7 cellular contexts compared by ENCODE assay signal in genomic region chr1:43650306-43650941, GRCh38. TPM values are rescaled to one million over a fixed set of nuclear protein-coding genes. Genes with fewer than 3 reads are reported as not detected.
DNase-seq lines count a peak whose midpoint lies in the region; ATAC-seq, FAIRE-seq and TF ChIP-seq lines count a peak whose summit lies in the region.

No MANE protein-coding gene starts in this region.

- TF ChIP-seq POLR2A in K562 (conservative IDR thresholded peaks at IDR 0.05) = peak; percentile 98
- TF ChIP-seq POLR2A in sigmoid colon (IDR thresholded peaks at IDR 0.05) = peak; percentile 92 to 98

- TF ChIP-seq CTCF in K562 (IDR thresholded peaks at IDR 0.05 in 2 of 3, conservative IDR thresholded peaks at IDR 0.05 in 1 of 3; ENCODE audit: insufficient read depth in 2 of 3, low read depth in 1 of 3, low read length in 3 of 3) = no peak
- TF ChIP-seq CTCF in sigmoid colon (IDR thresholded peaks at IDR 0.05) = no peak

- H2AFZ ChIP-seq in K562 (ENCODE audit: low read depth, low read length) = peak overlapping the region; percentile 100

- FAIRE-seq in K562 (lab: Jason Lieb, UNC) = no peak

- H3K9ac ChIP-seq in K562 (ENCODE audit: insufficient read depth in 1 of 2, low read depth in 2 of 2, low read length in 2 of 2) = peak overlapping the region; percentile 79 to 97

- H3K9me1 ChIP-seq in K562 (ENCODE audit: control insufficient read depth, insufficient read depth, low read length) = no peaks in the 10 kb centered on the region

- TF ChIP-seq EP300 in K562 (IDR thresholded peaks at IDR 0.05; ENCODE audit: low read length) (peak; percentile 2; the same call in 1 of the 2 replicates), sigmoid colon (IDR thresholded peaks at IDR 0.05) (no peak)

- peak overlapping the region; percentile 88 for H3K27ac ChIP-seq in K562 (ENCODE audit: extremely low read depth, low read depth, low read length)
- H3K27ac ChIP-seq in sigmoid colon = peak overlapping the region; percentile 88 to 97 (median 94)

- 0 out of 2 replicates have a peak, but pooled peaks cover 5% of the 10 kb centered on the region for H4K20me1 ChIP-seq in K562 (replicated peaks; ENCODE audit: control insufficient read depth, insufficient read depth, low read length)

- intact Hi-C loops in K562 (cut with micrococcal nuclease) = no loop called here
- intact Hi-C loops in sigmoid colon (cut with DNase I) = loop anchor here (1.0 kb wide), 1 partner anchor 121 kb away; no protein-coding TSS in a partner anchor

- H3K9me3 ChIP-seq in K562 (replicated peaks; ENCODE audit: control insufficient read depth, insufficient read depth, low read depth, low read length) (no peaks in the 10 kb centered on the region), sigmoid colon (no peaks in the 10 kb centered on the region)

- peaks cover 24% of the 10 kb centered on the region for H3K79me2 ChIP-seq in K562 (ENCODE audit: control insufficient read depth, insufficient read depth, low read length)

- BruUV-seq in K562 (replicated peaks; lab: Mats Ljungman, UMichigan) = no TSS peak

- peak; percentile 74 for ATAC-seq in GM18511 (IDR thresholded peaks at IDR 0.05; ENCODE audit: unreplicated experiment)
- peak; percentile 58 for ATAC-seq in HG02981 (IDR thresholded peaks at IDR 0.05; ENCODE audit: unreplicated experiment)
- peak; percentile 93 for ATAC-seq in K562

- 1% methylated on average over 31 of the region's 33 CpGs for WGBS in K562 (ENCODE audit: insufficient coverage, low coverage, missing lambda C conversion rate)
- WGBS in sigmoid colon, 2 donors = 0 to 1% methylated on average over 33 of the region's 33 CpGs

- H3K4me3 ChIP-seq in K562 (peak overlapping the region; percentile 81), sigmoid colon (peak overlapping the region; percentile 68 to 81 (median 76))

- CTCF ChIA-PET in K562 (lab: Yijun Ruan, JAX; ENCODE audit: low intra/inter-chr PET ratio) = no interaction called here

- in situ Hi-C loops in K562 (cut with MboI) = no loop called here

- peak overlapping the region; percentile 97 for H3K4me2 ChIP-seq in K562 (ENCODE audit: insufficient read depth, low read length)

- DNase-seq in NCI-H2029 (lab: John Stamatoyannopoulos, UW) (peak; percentile 99), T-helper 9 cell (peak; percentile 82), K562 (ENCODE audit: extremely low read depth in 1 of 4, low spot score in 3 of 4) (peak; percentile 99 to 100 (median 100)), iPS DF 4.7 (ENCODE audit: extremely low read depth, low spot score) (peak; percentile 90), sigmoid colon (peak; percentile 99)

- TF ChIP-seq RAD21 in K562 (CRISPR knock-in tag; conservative IDR thresholded peaks at IDR 0.05 in 1 of 2, IDR thresholded peaks at IDR 0.05 in 1 of 2) = no peak

- H3K4me1 ChIP-seq in K562 (replicated peaks in 1 of 2; ENCODE audit: control insufficient read depth in 2 of 2, insufficient read depth in 2 of 2, low read length in 2 of 2) (peaks cover 3 to 14% of the 10 kb centered on the region in 2 experiments), sigmoid colon (peaks cover 0 to 18% (median 15%) of the 10 kb centered on the region in 4 donors)

- H3K27me3 ChIP-seq in K562 (ENCODE audit: control insufficient read depth in 2 of 2, insufficient read depth in 2 of 2, low read length in 2 of 2) (peaks cover 0 to 4% of the 10 kb centered on the region in 2 experiments; a peak in 3 of 5 replicates), sigmoid colon (no peaks in the 10 kb centered on the region)

- POLR2A ChIA-PET in K562 (lab: Yijun Ruan, JAX) = interaction anchor here (0.6 to 3.8 kb wide), 28 partner anchors 9 to 212 kb away, joined by 3 to 28 read pairs (median 4); partner anchors contain the start of genes HYI and ST3GAL3

- H3K36me3 ChIP-seq in K562 (ENCODE audit: control insufficient read depth, insufficient read depth, low read length) (peaks cover 23% of the 10 kb centered on the region), sigmoid colon (peaks cover 5 to 25% (median 16%) of the 10 kb centered on the region in 4 donors)

TF ChIP-seq in K562, 482 proteins besides CTCF, POLR2A, EP300 and RAD21 (continues in another document):
- TF ChIP-seq ZBTB33 (CRISPR knock-in tag; IDR thresholded peaks at IDR 0.05) (no peak), VEZF1 (CRISPR knock-in tag; IDR thresholded peaks at IDR 0.05) (peak; percentile 76), RBBP5 (IDR thresholded peaks at IDR 0.05; ENCODE audit: borderline replicate concordance, insufficient read depth, low read length, poor library complexity, severe bottlenecking) (peak; percentile 85)

RNA-seq across cellular contexts. Expression of gene KDM4A, which starts 0.5 kb away (rescaled TPM):
- 118 and 126 TPM in 2 replicates for total RNA-seq in K562 (2011; cell fraction: chromatin; rRNA removed; ENCODE audit: low replicate concordance)
- 43.2 and 43.6 TPM in 2 replicates for total RNA-seq in K562 (2011; cell fraction: nucleolus; rRNA removed)
- 47.6 and 48.7 TPM in 2 replicates for total RNA-seq in K562 (2011; cell fraction: nucleoplasm; rRNA removed)
- total RNA-seq in K562 (2014; rRNA removed) = 15.6 and 16.0 TPM in 2 replicates
- 17.6 and 21.2 TPM in 2 replicates for total RNA-seq in K562 (2014; rRNA removed; fragmentation: Illumina TruSeq; extraction: Trizol)
- 13.1 and 14.3 TPM in 2 replicates for total RNA-seq in K562 (2015; rRNA removed; fragmentation: Illumina TruSeq; extraction: Trizol)
- 27.3 and 33.6 TPM in 2 replicates for total RNA-seq in K562 (2021)
- polyA plus RNA-seq in K562 (2011; rRNA removed) = 12.5 and 20.8 TPM in 2 replicates
- polyA plus RNA-seq in K562 (2011; cell fraction: cytosol; rRNA removed) = 5.4 and 12.3 TPM in 2 replicates
- polyA plus RNA-seq in K562 (2011; cell fraction: nucleus; rRNA removed) = 18.6 and 24.1 TPM in 2 replicates
- 17.2 and 34.3 TPM in 2 replicates for polyA plus RNA-seq in K562 (2012)
- polyA plus RNA-seq in K562 (2014; fragmentation: Illumina TruSeq; extraction: Trizol) = 24.9 and 26.4 TPM in 2 replicates
- polyA plus RNA-seq in K562 (2014; fragmentation: Nextera tagmentation; extraction: Ambion mirVana) = 10 to 100 TPM in 1 of 2 experiments, 1 to 10 TPM in 1; 3.6 to 12.1 TPM
- polyA plus RNA-seq in K562 (2014; rRNA removed) = 13.5 and 14.2 TPM in 2 replicates
- 26.9 and 40.0 TPM in 2 replicates for polyA minus RNA-seq in K562 (2011; rRNA and poly(A)+ RNA removed)
- polyA minus RNA-seq in K562 (2011; cell fraction: cytosol; rRNA and poly(A)+ RNA removed) = 11.4 and 12.3 TPM in 2 replicates
- polyA minus RNA-seq in K562 (2011; cell fraction: nucleus; rRNA and poly(A)+ RNA removed) = 8.6 and 19.7 TPM in 2 replicates
- total RNA-seq in sigmoid colon = 10 to 100 TPM; 16.2 to 30.7 (median 17.5) TPM
- 10 to 100 TPM; 16.8 to 25.2 (median 25.0) TPM for polyA plus RNA-seq in sigmoid colon

RNA-seq across cellular contexts. Expression of gene ST3GAL3, which starts 56.9 kb away (rescaled TPM):
- total RNA-seq in K562 (2011; cell fraction: chromatin; rRNA removed; ENCODE audit: low replicate concordance) = 181 and 201 TPM in 2 replicates
- total RNA-seq in K562 (2011; cell fraction: nucleolus; rRNA removed) = 75.9 and 89.5 TPM in 2 replicates
- total RNA-seq in K562 (2011; cell fraction: nucleoplasm; rRNA removed) = 148 and 229 TPM in 2 replicates
- total RNA-seq in K562 (2014; rRNA removed) (8.9 and 13.4 TPM in 2 replicates), K562 (2014; rRNA removed; fragmentation: Illumina TruSeq; extraction: Trizol) (11.5 and 12.2 TPM in 2 replicates), K562 (2015; rRNA removed; fragmentation: Illumina TruSeq; extraction: Trizol) (9.5 and 9.8 TPM in 2 replicates), K562 (2021) (18.9 and 20.7 TPM in 2 replicates), sigmoid colon (10 to 100 TPM; 21.3 to 31.4 (median 23.8) TPM)
- polyA plus RNA-seq in K562 (2011; rRNA removed) (12.0 and 17.8 TPM in 2 replicates), K562 (2014; fragmentation: Illumina TruSeq; extraction: Trizol) (18.1 and 18.5 TPM in 2 replicates), K562 (2014; fragmentation: Nextera tagmentation; extraction: Ambion mirVana) (1 to 10 TPM; 1.2 to 1.6 TPM), K562 (2014; rRNA removed) (11.0 and 12.8 TPM in 2 replicates), sigmoid colon (10 to 100 TPM in 2 of 3 donors, 1 to 10 TPM in 1; 7.2 to 18.0 (median 13.1) TPM)
- polyA plus RNA-seq in K562 (2011; cell fraction: cytosol; rRNA removed) = 9.4 and 15.6 TPM in 2 replicates
- 45.5 and 47.5 TPM in 2 replicates for polyA plus RNA-seq in K562 (2011; cell fraction: nucleus; rRNA removed)
- 13.3 and 31.3 TPM in 2 replicates for polyA plus RNA-seq in K562 (2012)
- 16.9 and 23.2 TPM in 2 replicates for polyA minus RNA-seq in K562 (2011; rRNA and poly(A)+ RNA removed)
- 7.9 and 18.4 TPM in 2 replicates for polyA minus RNA-seq in K562 (2011; cell fraction: cytosol; rRNA and poly(A)+ RNA removed)
- 21.5 and 30.5 TPM in 2 replicates for polyA minus RNA-seq in K562 (2011; cell fraction: nucleus; rRNA and poly(A)+ RNA removed)

Comparison
In these comparisons a context has a peak if more than half of its experiments do, and no peak if none do; other contexts are left out.
1. Peak in every context shown above with its lines: DNase-seq, ATAC-seq, H3K4me3 ChIP-seq and H3K27ac ChIP-seq.